In genomic region chr5:58456486-58456885, GRCh38 we compare ENCODE assay signal across 14 cellular contexts. TPM values are rescaled to one million over a fixed set of nuclear protein-coding genes. Genes with fewer than 3 reads are reported as not detected.
DNase-seq lines count a peak whose midpoint lies in the region; ATAC-seq and TF ChIP-seq lines count a peak whose summit lies in the region.
"Had no signal": no experiment of that assay in that cellular context is flagged by ENCODE, and none has a peak within 500 bp of the region (broad histone marks: within the 10 kb centered on the region; RNA-seq: fewer than 3 reads in every experiment).

No MANE protein-coding gene starts in this region.

- H3K4me1 Mint-ChIP-seq in natural killer cell treated with Interleukin-12 subunit alpha and Interleukin-12 subunit beta and Interleukin-15 and Interleukin-18, amount 100 ng/mL, for 72 hours (ENCODE audit: low read depth in 2 of 2) = peaks cover 9 to 17% of the 10 kb centered on the region in 2 donors

- H3K4me3 ChIP-seq in AG04450 (ENCODE audit: low read depth, low read length) = peak overlapping the region; percentile 94
- H3K4me3 ChIP-seq in ascending aorta = peak overlapping the region; percentile 83 to 92
- H3K4me3 ChIP-seq in fibroblast of pulmonary artery (replicated peaks; ENCODE audit: low read depth, low read length) = peak overlapping the region; percentile 74
- H3K4me3 ChIP-seq in psoas muscle = peak overlapping the region; percentile 86
- H3K4me3 ChIP-seq: ovary had no signal

- no peak for TF ChIP-seq CTCF in AG04450 (IDR thresholded peaks at IDR 0.05; ENCODE audit: low read depth, low read length)
- TF ChIP-seq CTCF in ascending aorta (IDR thresholded peaks at IDR 0.05) = no peak
- TF ChIP-seq CTCF in fibroblast of pulmonary artery (IDR thresholded peaks at IDR 0.05; ENCODE audit: low read length, missing control alignments) = no peak
- no peak for TF ChIP-seq CTCF in psoas muscle (IDR thresholded peaks at IDR 0.05)

- peaks cover 12 to 49% of the 10 kb centered on the region in 2 donors for H3K36me3 ChIP-seq in ascending aorta
- H3K36me3 ChIP-seq in psoas muscle (ENCODE audit: insufficient read depth in 1 of 2, low read depth in 1 of 2) = peaks cover 5 to 61% of the 10 kb centered on the region in 2 donors
- H3K36me3 ChIP-seq: ovary had no signal

- no peak overlapping the region for H3K4me3 Mint-ChIP-seq in natural killer cell treated with Interleukin-12 subunit alpha and Interleukin-12 subunit beta and Interleukin-15 and Interleukin-18, amount 100 ng/mL, for 72 hours

- POLR2A ChIA-PET in AG04450 (lab: Yijun Ruan, JAX) = no interaction called here

- peaks cover 11% of the 10 kb centered on the region for H3K36me3 Mint-ChIP-seq in natural killer cell treated with Interleukin-12 subunit alpha and Interleukin-12 subunit beta and Interleukin-15 and Interleukin-18, amount 100 ng/mL, for 72 hours

- ATAC-seq in psoas muscle (no peak), HG02884 (IDR thresholded peaks at IDR 0.05; ENCODE audit: unreplicated experiment) (no peak), HG03565 (IDR thresholded peaks at IDR 0.05; ENCODE audit: unreplicated experiment) (no peak)
- no peak for ATAC-seq in natural killer cell treated with Interleukin-12 subunit alpha and Interleukin-12 subunit beta and Interleukin-15 and Interleukin-18, amount 100 ng/mL, for 72 hours

- no peaks in the 10 kb centered on the region for H3K27me3 ChIP-seq in AG04450 (ENCODE audit: control insufficient read depth, insufficient read depth, low read length)
- H3K27me3 ChIP-seq in ascending aorta = no peaks in the 10 kb centered on the region
- H3K27me3 ChIP-seq in psoas muscle (ENCODE audit: insufficient read depth in 3 of 3, low read length in 2 of 3) = no peaks in the 10 kb centered on the region
- H3K27me3 ChIP-seq: ovary, tibial artery had no signal

- no peak for DNase-seq in AG04450 (ENCODE audit: low read depth, low spot score)
- no peak for DNase-seq in ascending aorta (ENCODE audit: low spot score in 2 of 2)
- no peak for DNase-seq in fibroblast of pulmonary artery (ENCODE audit: low read depth)
- no peak for DNase-seq in psoas muscle
- DNase-seq in natural killer cell treated with Interleukin-12 subunit alpha and Interleukin-12 subunit beta and Interleukin-15 and Interleukin-18, amount 100 ng/mL, for 72 hours (ENCODE audit: low spot score) = no peak
- DNase-seq in erythroblast (lab: John Stamatoyannopoulos, UW) = no peak
- DNase-seq: activated CD8-positive, alpha-beta memory T cell treated with anti-CD3 and anti-CD28 coated beads, Interleukin-2, amount 50 U/mL, for 48 hours; EL; kidney; tibial artery had no signal

- no peak for TF ChIP-seq POLR2A in erythroblast (IDR thresholded peaks at IDR 0.05; ENCODE audit: low read length)

- 75 to 89% (median 85%) methylated on average over 1 of the region's 1 CpG for WGBS in psoas muscle, 3 donors

- H3K27ac Mint-ChIP-seq in natural killer cell treated with Interleukin-12 subunit alpha and Interleukin-12 subunit beta and Interleukin-15 and Interleukin-18, amount 100 ng/mL, for 72 hours = no peak overlapping the region

- CTCF ChIA-PET in AG04450 (lab: Charles Lee) = interaction anchor here (1.0 to 2.6 kb wide), 4 partner anchors 568 to 1237 kb away, joined by 3 to 24 read pairs (median 9); no protein-coding TSS in a partner anchor

- H3K9me3 ChIP-seq in AG04450 (ENCODE audit: control insufficient read depth, insufficient read depth, low read length) (no peaks in the 10 kb centered on the region; the same call in 1 of the 2 replicates), ascending aorta (no peaks in the 10 kb centered on the region), psoas muscle (no peaks in the 10 kb centered on the region)
- H3K9me3 ChIP-seq: ovary, tibial artery had no signal

- no peaks in the 10 kb centered on the region for H3K9me3 Mint-ChIP-seq in natural killer cell treated with Interleukin-12 subunit alpha and Interleukin-12 subunit beta and Interleukin-15 and Interleukin-18, amount 100 ng/mL, for 72 hours

- peaks cover 10 to 37% of the 10 kb centered on the region in 2 donors for H3K27me3 Mint-ChIP-seq in natural killer cell treated with Interleukin-12 subunit alpha and Interleukin-12 subunit beta and Interleukin-15 and Interleukin-18, amount 100 ng/mL, for 72 hours

- intact Hi-C loops in ascending aorta (cut with DNase I) (loop anchor here (5.0 to 10.0 kb wide), 4 partner anchors 52 to 471 kb away; no protein-coding TSS in a partner anchor), psoas muscle (cut with DNase I) (loop anchor here (10.0 kb wide), 2 partner anchors 192 to 202 kb away; no protein-coding TSS in a partner anchor)

- H3K27ac ChIP-seq in AG04450 (ENCODE audit: low read depth, low read length) (no peak overlapping the region), ascending aorta (peak overlapping the region in 1 of 2 donors; percentile 28), psoas muscle (no peak overlapping the region)
- H3K27ac ChIP-seq: ovary had no signal

- peaks cover 0 to 23% of the 10 kb centered on the region in 2 donors for H3K4me1 ChIP-seq in ascending aorta
- peaks cover 7% of the 10 kb centered on the region for H3K4me1 ChIP-seq in psoas muscle

RNA-seq across cellular contexts. Expression of gene PLK2, which starts 3.4 kb away (rescaled TPM):
- 229 and 244 TPM in 2 replicates for polyA plus RNA-seq in AG04450 (2011; rRNA removed)
- 595 and 624 TPM in 2 replicates for polyA minus RNA-seq in AG04450 (2011; rRNA and poly(A)+ RNA removed)
- total RNA-seq in ascending aorta = 69.1 TPM
- 10 to 100 TPM in 2 of 4 donors, 1 to 10 TPM in 2; 7.2 to 23.3 (median 11.1) TPM for total RNA-seq in psoas muscle
- 1 to 10 TPM; 4.0 to 5.4 (median 4.2) TPM for polyA plus RNA-seq in psoas muscle
- total RNA-seq in natural killer cell treated with Interleukin-12 subunit alpha and Interleukin-12 subunit beta and Interleukin-15 and Interleukin-18, amount 100 ng/mL, for 72 hours = 1 to 10 TPM; 4.0 to 8.5 TPM

RNA-seq across cellular contexts. Expression of gene GAPT, which starts 34.7 kb away (rescaled TPM):
- polyA plus RNA-seq in AG04450 (2011; rRNA removed) (not detected in 2 replicates), psoas muscle (under 1 TPM in 2 of 3 donors, not detected in 1; 0.03 to 0.38 TPM)
- not detected in 2 replicates for polyA minus RNA-seq in AG04450 (2011; rRNA and poly(A)+ RNA removed)
- total RNA-seq in ascending aorta (not detected), psoas muscle (under 1 TPM in 3 of 4 donors, not detected in 1; 0.10 to 0.53 (median 0.44) TPM)
- under 1 TPM in 1 of 2 donors, not detected in 1; 0.31 TPM for total RNA-seq in natural killer cell treated with Interleukin-12 subunit alpha and Interleukin-12 subunit beta and Interleukin-15 and Interleukin-18, amount 100 ng/mL, for 72 hours
- polyA plus RNA-seq: BJ had no signal
